Comparison of ENCODE assay signal across 15 cellular contexts in genomic region chr2:160213511-160213910, GRCh38. TPM values are rescaled to one million over a fixed set of nuclear protein-coding genes. Genes with fewer than 3 reads are reported as not detected.
A peak's percentile ranks its signal among the peaks of the same experiment; 100 is the strongest.
DNase-seq lines count a peak whose midpoint lies in the region; ATAC-seq and TF ChIP-seq lines count a peak whose summit lies in the region.
"Had no signal": no experiment of that assay in that cellular context is flagged by ENCODE, and none has a peak within 500 bp of the region (broad histone marks: within the 10 kb centered on the region; RNA-seq: fewer than 3 reads in every experiment).

No MANE protein-coding gene starts in this region.

- no peak overlapping the region for H3K27ac ChIP-seq in KMS-11
- peak overlapping the region; percentile 54; the same call in 1 of the 2 replicates for H3K27ac ChIP-seq in RWPE1
- H3K27ac ChIP-seq in mesenchymal stem cell (ENCODE audit: low read length, poor library complexity, severe bottlenecking) = no peak overlapping the region
- H3K27ac ChIP-seq: C4-2B had no signal

- H3K9me3 ChIP-seq in mesenchymal stem cell (ENCODE audit: control insufficient read depth, low read length) = no peaks in the 10 kb centered on the region
- H3K9me3 ChIP-seq in skeletal muscle satellite cell (replicated peaks; ENCODE audit: low read length) = no peaks in the 10 kb centered on the region
- H3K9me3 ChIP-seq: HAP-1 had no signal

- no peak overlapping the region for H2BK12ac ChIP-seq in mesenchymal stem cell (ENCODE audit: low read length in 2 of 2)

- H2BK120ac ChIP-seq in mesenchymal stem cell (ENCODE audit: low read depth, low read length) = no peak overlapping the region

- H4K91ac ChIP-seq in mesenchymal stem cell (ENCODE audit: low read length) = no peak overlapping the region

- H3K23ac ChIP-seq in mesenchymal stem cell (ENCODE audit: low read length in 2 of 2) = no peak overlapping the region

- H4K8ac ChIP-seq in mesenchymal stem cell (ENCODE audit: low read length) = no peak overlapping the region

- H2AFZ ChIP-seq in KMS-11 (ENCODE audit: low read depth) = no peak overlapping the region
- H2AFZ ChIP-seq in mesenchymal stem cell (ENCODE audit: low read depth, low read length) = no peak overlapping the region

- no peak for ATAC-seq in HG03460 (IDR thresholded peaks at IDR 0.05; ENCODE audit: unreplicated experiment)

- POLR2A ChIA-PET in RWPE1 (lab: Yijun Ruan, JAX; ENCODE audit: low non-redundant PET) = no interaction called here

- H2BK15ac ChIP-seq in mesenchymal stem cell (ENCODE audit: low read depth, poor library complexity, severe bottlenecking) = no peak overlapping the region

- no peak overlapping the region for H3K4me3 ChIP-seq in KMS-11 (IDR thresholded peaks at IDR 0.05; ENCODE audit: insufficient read depth, low read depth, low read length)
- no peak overlapping the region for H3K4me3 ChIP-seq in mesenchymal stem cell (ENCODE audit: insufficient read depth in 1 of 2, low read depth in 1 of 2, low read length in 2 of 2)
- no peak overlapping the region for H3K4me3 ChIP-seq in skeletal muscle satellite cell (ENCODE audit: low read length)
- H3K4me3 ChIP-seq: HAP-1 had no signal

- 92% methylated on average over 10 of the region's 10 CpGs for WGBS in mesenchymal stem cell

- H3K4me2 ChIP-seq in KMS-11 (peak overlapping the region; percentile 70), mesenchymal stem cell (ENCODE audit: low read length, poor library complexity, severe bottlenecking) (no peak overlapping the region), skeletal muscle satellite cell (ENCODE audit: low read length) (no peak overlapping the region)

- H2AK5ac ChIP-seq in mesenchymal stem cell (ENCODE audit: low read length, severe bottlenecking) = peak overlapping the region; percentile 40

- H3K79me2 ChIP-seq in KMS-11 (ENCODE audit: insufficient read depth, low read depth) = no peaks in the 10 kb centered on the region

- TF ChIP-seq CTCF in KMS-11 (conservative IDR thresholded peaks at IDR 0.05; ENCODE audit: low read depth, low read length) (no peak), RWPE1 (conservative IDR thresholded peaks at IDR 0.05; ENCODE audit: low read depth) (no peak)

- no peak overlapping the region for H3K4ac ChIP-seq in mesenchymal stem cell (ENCODE audit: low read depth in 1 of 2, low read length in 2 of 2)

- CTCF ChIA-PET in RWPE1 (lab: Yijun Ruan, JAX) = interaction anchor here (0.6 kb wide), 1 partner anchor 15 kb away, joined by 3 read pairs; no protein-coding TSS in a partner anchor

- H2BK5ac ChIP-seq in mesenchymal stem cell (ENCODE audit: low read depth, low read length, poor library complexity, severe bottlenecking) = no peak overlapping the region

- H3K4me1 ChIP-seq in KMS-11 (ENCODE audit: low read depth, poor library complexity, severe bottlenecking) (peaks cover 58% of the 10 kb centered on the region), mesenchymal stem cell (ENCODE audit: control insufficient read depth, insufficient read depth, low read depth, low read length) (peaks cover 12% of the 10 kb centered on the region), skeletal muscle satellite cell (ENCODE audit: control insufficient read depth, insufficient read depth, low read length) (peaks cover 62% of the 10 kb centered on the region)

- DNase-seq in RWPE1 (ENCODE audit: low spot score) = no peak
- no peak for DNase-seq in mesenchymal stem cell
- DNase-seq in stimulated activated CD4-positive, alpha-beta T cell treated with anti-CD3 and anti-CD28 coated beads, Interleukin-4, amount 100 ng/mL, for 1 hour = no peak
- no peak for DNase-seq in cerebellar nuclear complex (lab: John Stamatoyannopoulos, UW)
- DNase-seq: NCI-H1417 treated with DMSO at 0.1 percent for 48 hours, NCI-H1930, NCI-H226, NCI-H524, NCI-H82 had no signal

- H3K27me3 ChIP-seq in KMS-11 (ENCODE audit: insufficient read depth, low read depth) (no peaks in the 10 kb centered on the region), mesenchymal stem cell (ENCODE audit: control insufficient read depth in 1 of 2, insufficient read depth in 1 of 2, low read length in 2 of 2) (no peaks in the 10 kb centered on the region), skeletal muscle satellite cell (ENCODE audit: control insufficient read depth, insufficient read depth, low read length) (no peaks in the 10 kb centered on the region)

- no peak overlapping the region for H3K18ac ChIP-seq in mesenchymal stem cell (ENCODE audit: low read depth in 1 of 2, low read length in 2 of 2)

- no peaks in the 10 kb centered on the region for H3K79me1 ChIP-seq in mesenchymal stem cell (replicated peaks; ENCODE audit: low read length, poor library complexity, severe bottlenecking)

- no peaks in the 10 kb centered on the region for H3K36me3 ChIP-seq in KMS-11 (ENCODE audit: insufficient read depth)
- no peaks in the 10 kb centered on the region for H3K36me3 ChIP-seq in mesenchymal stem cell (ENCODE audit: control insufficient read depth in 1 of 2, insufficient read depth in 2 of 2, low read depth in 1 of 2, low read length in 2 of 2)
- H3K36me3 ChIP-seq in skeletal muscle satellite cell (ENCODE audit: insufficient read depth, low read length) = no peaks in the 10 kb centered on the region
- H3K36me3 ChIP-seq: HAP-1 had no signal

- H3K14ac ChIP-seq in mesenchymal stem cell (ENCODE audit: low read length in 2 of 2) = no peak overlapping the region

- no peaks in the 10 kb centered on the region for H4K20me1 ChIP-seq in KMS-11 (ENCODE audit: insufficient read depth)

- H3K9ac ChIP-seq in KMS-11 = no peak overlapping the region
- no peak overlapping the region for H3K9ac ChIP-seq in mesenchymal stem cell (ENCODE audit: low read length)
- H3K9ac ChIP-seq in skeletal muscle satellite cell (ENCODE audit: low read depth, low read length) = peak overlapping the region; percentile 64

RNA-seq across cellular contexts. Expression of gene ITGB6, which starts 13.4 kb away (rescaled TPM):
- polyA plus RNA-seq in mesenchymal stem cell (2013, experiment 1 of 2) = 0.01 TPM
- 0.01 TPM for polyA plus RNA-seq in mesenchymal stem cell (2013, experiment 2 of 2)
- total RNA-seq in skeletal muscle satellite cell (2012; rRNA removed) = 0.25 and 2.2 TPM in 2 replicates
- total RNA-seq: SK-MEL-5 had no signal
